In the genomic region with DNA sequence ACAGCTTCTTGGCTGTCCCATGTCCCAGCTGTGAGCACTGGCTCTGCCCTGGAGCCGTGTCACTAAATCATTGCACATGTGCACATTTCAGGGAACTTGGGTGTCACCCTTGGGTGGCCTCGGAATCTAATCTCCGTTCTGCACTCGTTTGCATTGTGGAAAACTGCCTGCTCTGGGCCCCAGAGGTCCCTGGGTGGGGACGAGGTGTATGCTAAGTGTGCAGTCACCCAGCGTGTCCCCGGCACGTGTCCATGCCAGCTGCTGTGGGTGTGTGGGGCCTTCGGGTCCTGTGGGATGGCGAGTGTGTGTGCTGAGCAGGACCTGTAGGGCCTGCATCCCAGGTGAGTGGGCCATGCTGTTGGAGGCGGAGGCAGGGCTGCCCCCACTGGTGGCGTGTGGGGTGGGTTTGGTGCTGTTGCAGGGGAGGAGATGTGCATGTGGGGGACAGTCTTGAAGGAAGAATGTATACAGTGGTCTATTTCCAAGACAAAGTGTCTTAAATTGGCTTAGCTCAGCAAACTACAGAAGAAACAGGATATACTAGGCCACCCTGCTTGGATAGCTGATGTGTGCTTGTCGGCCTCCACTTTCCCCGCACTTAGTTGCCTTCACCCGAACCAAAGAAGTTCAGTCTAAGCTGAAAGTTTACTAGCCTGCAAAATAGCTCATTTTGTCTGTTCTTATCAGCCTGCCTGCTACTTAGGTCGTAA, we compare ENCODE assay signal across 1 cellular context.
TF ChIP-seq lines count a peak whose summit lies in the region.

No MANE protein-coding gene starts in this region.

TF ChIP-seq in K562, 482 proteins besides CTCF, POLR2A, EP300 and RAD21 (continued from another document):
- TF ChIP-seq ZBTB7A (IDR thresholded peaks at IDR 0.05; ENCODE audit: borderline replicate concordance, control insufficient read depth, low read depth, low read length) (no peak; the same call in 1 of the 2 replicates), ZNF121 (CRISPR knock-in tag; conservative IDR thresholded peaks at IDR 0.05) (no peak), CSDE1 (IDR thresholded peaks at IDR 0.05) (no peak; a peak in 1 of 4 replicates), HIVEP1 (CRISPR knock-in tag; IDR thresholded peaks at IDR 0.05) (no peak), POLR2AphosphoS5 (IDR thresholded peaks at IDR 0.05; ENCODE audit: control insufficient read depth, insufficient read depth, low read depth, low read length) (peak; percentile 37; the same call in 1 of the 2 replicates), RBBP5 (IDR thresholded peaks at IDR 0.05; ENCODE audit: borderline replicate concordance, insufficient read depth, low read length, poor library complexity, severe bottlenecking) (no peak), ZKSCAN3 (CRISPR knock-in tag; IDR thresholded peaks at IDR 0.05) (no peak), TAL1 (IDR thresholded peaks at IDR 0.05) (peak; percentile 68; the same call in 1 of the 2 replicates), SMARCA5 (IDR thresholded peaks at IDR 0.05) (no peak), CREB1 (IDR thresholded peaks at IDR 0.05) (no peak), CREB1 (CRISPR knock-in tag; IDR thresholded peaks at IDR 0.05) (no peak), SMARCA4 (IDR thresholded peaks at IDR 0.05) (peak; percentile 44; the same call in 1 of the 2 replicates), TBL1XR1 (IDR thresholded peaks at IDR 0.05; ENCODE audit: low read length in 2 of 2) (peak in 1 of 2 experiments; percentile 77; a peak in 1 of 4 replicates), ZNF77 (CRISPR knock-in tag; IDR thresholded peaks at IDR 0.05) (no peak), TEAD1 (CRISPR knock-in tag; IDR thresholded peaks at IDR 0.05) (no peak), PURB (CRISPR knock-in tag; IDR thresholded peaks at IDR 0.05; ENCODE audit: low read depth) (no peak), NFRKB (IDR thresholded peaks at IDR 0.05; ENCODE audit: low read depth) (no peak), ZSCAN29 (IDR thresholded peaks at IDR 0.05) (no peak), ESRRA (IDR thresholded peaks at IDR 0.05; ENCODE audit: borderline replicate concordance, low read depth) (no peak), KDM2B (CRISPR knock-in tag; IDR thresholded peaks at IDR 0.05) (peak; percentile 65; the same call in 1 of the 2 replicates), TARDBP (IDR thresholded peaks at IDR 0.05) (no peak), RBM34 (IDR thresholded peaks at IDR 0.05; ENCODE audit: borderline replicate concordance, insufficient read depth, low read length) (no peak), ATF1 (CRISPR knock-in tag; IDR thresholded peaks at IDR 0.05) (no peak), ATF1 (tag; IDR thresholded peaks at IDR 0.05) (no peak)
- TF ChIP-seq, protein P1, sequence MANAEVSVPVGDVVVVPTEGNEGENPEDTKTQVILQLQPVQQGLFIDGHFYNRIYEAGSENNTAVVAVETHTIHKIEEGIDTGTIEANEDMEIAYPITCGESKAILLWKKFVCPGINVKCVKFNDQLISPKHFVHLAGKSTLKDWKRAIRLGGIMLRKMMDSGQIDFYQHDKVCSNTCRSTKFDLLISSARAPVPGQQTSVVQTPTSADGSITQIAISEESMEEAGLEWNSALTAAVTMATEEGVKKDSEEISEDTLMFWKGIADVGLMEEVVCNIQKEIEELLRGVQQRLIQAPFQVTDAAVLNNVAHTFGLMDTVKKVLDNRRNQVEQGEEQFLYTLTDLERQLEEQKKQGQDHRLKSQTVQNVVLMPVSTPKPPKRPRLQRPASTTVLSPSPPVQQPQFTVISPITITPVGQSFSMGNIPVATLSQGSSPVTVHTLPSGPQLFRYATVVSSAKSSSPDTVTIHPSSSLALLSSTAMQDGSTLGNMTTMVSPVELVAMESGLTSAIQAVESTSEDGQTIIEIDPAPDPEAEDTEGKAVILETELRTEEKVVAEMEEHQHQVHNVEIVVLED (CRISPR knock-in tag; IDR thresholded peaks at IDR 0.05): no peak
- TF ChIP-seq, protein P2, sequence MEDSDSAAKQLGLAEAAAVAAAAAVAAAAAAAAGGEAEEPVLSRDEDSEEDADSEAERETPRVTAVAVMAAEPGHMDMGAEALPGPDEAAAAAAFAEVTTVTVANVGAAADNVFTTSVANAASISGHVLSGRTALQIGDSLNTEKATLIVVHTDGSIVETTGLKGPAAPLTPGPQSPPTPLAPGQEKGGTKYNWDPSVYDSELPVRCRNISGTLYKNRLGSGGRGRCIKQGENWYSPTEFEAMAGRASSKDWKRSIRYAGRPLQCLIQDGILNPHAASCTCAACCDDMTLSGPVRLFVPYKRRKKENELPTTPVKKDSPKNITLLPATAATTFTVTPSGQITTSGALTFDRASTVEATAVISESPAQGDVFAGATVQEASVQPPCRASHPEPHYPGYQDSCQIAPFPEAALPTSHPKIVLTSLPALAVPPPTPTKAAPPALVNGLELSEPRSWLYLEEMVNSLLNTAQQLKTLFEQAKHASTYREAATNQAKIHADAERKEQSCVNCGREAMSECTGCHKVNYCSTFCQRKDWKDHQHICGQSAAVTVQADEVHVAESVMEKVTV (CRISPR knock-in tag; IDR thresholded peaks at IDR 0.05): no peak
